In genomic region chrX:50567636-50568035, GRCh38 we compare ENCODE assay signal across 29 cellular contexts.
"Had no signal": no experiment of that assay in that cellular context is flagged by ENCODE, and none has a peak within 500 bp of the region (broad histone marks: within the 10 kb centered on the region; RNA-seq: fewer than 3 reads in every experiment).

No MANE protein-coding gene starts in this region.

- H3K27ac Mint-ChIP-seq: stimulated activated effector memory CD8-positive, alpha-beta T cell treated with anti-CD3 and anti-CD28 coated beads, Interleukin-12 subunit alpha, Interleukin-12 subunit beta, amount 100 ng/mL, for 72 hours; stimulated activated memory B cell treated with anti-CD40 and anti-IgM and Interleukin-4, amounts not matched to agents 10 μg/mL and 1 μg/mL and 100 μg/mL, for 72 hours; stimulated activated naive B cell treated with anti-CD40 and anti-IgM and Interleukin-4, amounts not matched to agents 10 μg/mL and 1 μg/mL and 100 μg/mL, for 72 hours; stimulated activated naive CD8-positive, alpha-beta T cell treated with anti-CD3 and anti-CD28 coated beads, Interleukin-15, Interleukin-2, amounts not matched to agents 100 ng/mL and 50 ng/mL, for 24 hours; type B pancreatic cell had no signal

- H3K4me1 ChIP-seq: stomach, suprapubic skin, testis, thyroid gland, tibial artery, tibial nerve, transverse colon, upper lobe of left lung, upper lobe of right lung, uterus, vagina had no signal

- H3K27ac ChIP-seq: stomach, suprapubic skin, testis, thoracic aorta, thyroid gland, tibial artery, tibial nerve, transverse colon, upper lobe of left lung, upper lobe of right lung, uterus, vagina had no signal

- H3K9me3 ChIP-seq: suprapubic skin, testis, thoracic aorta, thyroid gland, tibial nerve, transverse colon, upper lobe of left lung, upper lobe of right lung, uterus, vagina had no signal

- DNase-seq: stimulated activated CD4-positive, alpha-beta T cell treated with anti-CD3 and anti-CD28 coated beads, Interleukin-2, amount 100 ng/mL, for 48 hours; stimulated activated CD4-positive, alpha-beta T cell treated with anti-CD3 and anti-CD28 coated beads, Interleukin-4, amount 100 ng/mL, for 1 hour; stimulated activated CD4-positive, alpha-beta T cell treated with anti-CD3 and anti-CD28 coated beads, Interleukin-4, amount 100 ng/mL, for 24 hours; stimulated activated CD4-positive, alpha-beta T cell treated with anti-CD3 and anti-CD28 coated beads, Interleukin-4, amount 100 ng/mL, for 4 hours; stimulated activated CD8-positive, alpha-beta memory T cell treated with anti-CD3 and anti-CD28 coated beads, Interleukin-4, amount 100 ng/mL, for 48 hours; stimulated activated naive B cell treated with anti-CD40 and anti-IgM and Interleukin-4, amounts not matched to agents 10 μg/mL and 1 μg/mL and 100 μg/mL, for 72 hours; stimulated activated naive CD4-positive, alpha-beta T cell; stimulated activated naive CD4-positive, alpha-beta T cell treated with Interleukin-2 at 50 U/mL for 16 hours; stimulated activated naive CD8-positive, alpha-beta T cell treated with anti-CD3 and anti-CD28 coated beads, Interleukin-15, amount 100 ng/mL, for 72 hours; stimulated activated naive CD8-positive, alpha-beta T cell treated with anti-CD3 and anti-CD28 coated beads, Interleukin-15, Interleukin-2, amounts not matched to agents 100 U/mL and 50 U/mL, for 24 hours; stomach; substantia nigra; testis; thyroid gland; tibial artery; transverse colon; trophoblast cell; upper lobe of left lung; upper lobe of right lung; uterus had no signal

- H3K36me3 Mint-ChIP-seq: stimulated activated effector memory CD8-positive, alpha-beta T cell treated with anti-CD3 and anti-CD28 coated beads, Interleukin-12 subunit alpha, Interleukin-12 subunit beta, amount 100 ng/mL, for 72 hours; stimulated activated memory B cell treated with anti-CD40 and anti-IgM and Interleukin-4, amounts not matched to agents 10 μg/mL and 1 μg/mL and 100 μg/mL, for 72 hours; stimulated activated naive B cell treated with anti-CD40 and anti-IgM and Interleukin-4, amounts not matched to agents 10 μg/mL and 1 μg/mL and 100 μg/mL, for 72 hours; type B pancreatic cell had no signal

- H3K4me3 Mint-ChIP-seq: stimulated activated effector memory CD8-positive, alpha-beta T cell treated with anti-CD3 and anti-CD28 coated beads, Interleukin-12 subunit alpha, Interleukin-12 subunit beta, amount 100 ng/mL, for 72 hours; stimulated activated memory B cell treated with anti-CD40 and anti-IgM and Interleukin-4, amounts not matched to agents 10 μg/mL and 1 μg/mL and 100 μg/mL, for 72 hours; stimulated activated naive B cell treated with anti-CD40 and anti-IgM and Interleukin-4, amounts not matched to agents 10 μg/mL and 1 μg/mL and 100 μg/mL, for 72 hours; stimulated activated naive CD8-positive, alpha-beta T cell treated with anti-CD3 and anti-CD28 coated beads, Interleukin-15, amount 100 ng/mL, for 72 hours; stimulated activated naive CD8-positive, alpha-beta T cell treated with anti-CD3 and anti-CD28 coated beads, Interleukin-15, Interleukin-2, amounts not matched to agents 100 ng/mL and 50 ng/mL, for 24 hours; type B pancreatic cell had no signal

- H3K9me3 Mint-ChIP-seq: stimulated activated effector memory CD8-positive, alpha-beta T cell treated with anti-CD3 and anti-CD28 coated beads, Interleukin-12 subunit alpha, Interleukin-12 subunit beta, amount 100 ng/mL, for 72 hours; stimulated activated naive CD8-positive, alpha-beta T cell treated with anti-CD3 and anti-CD28 coated beads, Interleukin-15, amount 100 ng/mL, for 72 hours; stimulated activated naive CD8-positive, alpha-beta T cell treated with anti-CD3 and anti-CD28 coated beads, Interleukin-15, Interleukin-2, amounts not matched to agents 100 ng/mL and 50 ng/mL, for 24 hours had no signal

- H3K4me3 ChIP-seq: stomach, suprapubic skin, testis, thoracic aorta, thyroid gland, tibial artery, tibial nerve, transverse colon, upper lobe of left lung, upper lobe of right lung, uterus, vagina had no signal

- H3K27me3 ChIP-seq: suprapubic skin, testis, thyroid gland, tibial artery, tibial nerve, transverse colon, upper lobe of left lung, upper lobe of right lung, uterus, vagina had no signal

- FAIRE-seq: urothelium cell line had no signal

- H3K4me1 Mint-ChIP-seq: stimulated activated effector memory CD8-positive, alpha-beta T cell treated with anti-CD3 and anti-CD28 coated beads, Interleukin-12 subunit alpha, Interleukin-12 subunit beta, amount 100 ng/mL, for 72 hours; stimulated activated memory B cell treated with anti-CD40 and anti-IgM and Interleukin-4, amounts not matched to agents 10 μg/mL and 1 μg/mL and 100 μg/mL, for 72 hours; stimulated activated naive B cell treated with anti-CD40 and anti-IgM and Interleukin-4, amounts not matched to agents 10 μg/mL and 1 μg/mL and 100 μg/mL, for 72 hours; stimulated activated naive CD8-positive, alpha-beta T cell treated with anti-CD3 and anti-CD28 coated beads, Interleukin-15, amount 100 ng/mL, for 72 hours had no signal

- H3K27me3 Mint-ChIP-seq: stimulated activated memory B cell treated with anti-CD40 and anti-IgM and Interleukin-4, amounts not matched to agents 10 μg/mL and 1 μg/mL and 100 μg/mL, for 72 hours; stimulated activated naive CD8-positive, alpha-beta T cell treated with anti-CD3 and anti-CD28 coated beads, Interleukin-15, amount 100 ng/mL, for 72 hours; stimulated activated naive CD8-positive, alpha-beta T cell treated with anti-CD3 and anti-CD28 coated beads, Interleukin-15, Interleukin-2, amounts not matched to agents 100 ng/mL and 50 ng/mL, for 24 hours; type B pancreatic cell had no signal

- H3K36me3 ChIP-seq: stomach, suprapubic skin, thoracic aorta, thyroid gland, tibial artery, tibial nerve, transverse colon, upper lobe of left lung, upper lobe of right lung, uterus, vagina had no signal

- ATAC-seq: stimulated activated effector memory CD8-positive, alpha-beta T cell treated with anti-CD3 and anti-CD28 coated beads, Interleukin-12 subunit alpha, Interleukin-12 subunit beta, amount 100 ng/mL, for 72 hours; stimulated activated memory B cell treated with anti-CD40 and anti-IgM and Interleukin-4, amounts not matched to agents 10 μg/mL and 1 μg/mL and 100 μg/mL, for 72 hours; stimulated activated naive B cell treated with anti-CD40 and anti-IgM and Interleukin-4, amounts not matched to agents 10 μg/mL and 1 μg/mL and 100 μg/mL, for 72 hours; stimulated activated naive CD8-positive, alpha-beta T cell treated with anti-CD3 and anti-CD28 coated beads, Interleukin-15, amount 100 ng/mL, for 72 hours; stimulated activated naive CD8-positive, alpha-beta T cell treated with anti-CD3 and anti-CD28 coated beads, Interleukin-15, Interleukin-2, amounts not matched to agents 100 U/mL and 50 U/mL, for 24 hours; upper lobe of right lung had no signal
